9 cellular contexts compared by ENCODE assay signal in the genomic region with DNA sequence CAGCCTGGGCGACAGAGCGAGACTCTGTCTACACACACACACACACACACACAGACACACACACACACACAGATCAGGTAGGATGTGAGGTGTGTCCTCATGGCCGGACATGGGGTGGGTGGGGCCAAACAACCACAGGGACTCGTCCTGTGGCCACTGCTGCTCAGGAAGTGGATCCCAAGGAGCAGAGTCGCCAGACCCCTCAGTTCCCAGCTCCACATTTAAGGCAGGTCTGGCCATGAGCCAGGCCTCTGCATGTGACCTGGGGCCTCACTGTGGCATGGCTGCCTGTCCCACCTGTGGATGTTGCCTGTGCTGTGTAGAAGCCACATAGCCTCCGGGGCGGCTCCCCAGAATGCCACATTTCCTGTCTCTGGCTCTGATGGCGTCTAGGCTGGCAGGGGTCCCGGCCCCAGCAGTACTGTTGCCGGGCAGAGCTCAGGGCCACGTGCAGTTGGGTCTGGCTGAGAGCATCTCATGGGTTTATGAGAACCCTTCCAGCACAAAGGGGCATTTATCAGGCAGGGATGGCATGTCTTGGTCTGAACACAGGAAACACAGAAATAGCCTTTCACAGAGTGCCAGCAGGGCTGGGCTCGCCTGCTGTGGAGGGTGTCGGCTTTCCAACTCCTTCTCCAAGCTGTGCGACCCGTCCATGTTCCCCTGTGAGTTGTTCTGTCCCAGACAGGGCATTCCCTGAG. TPM values are rescaled to one million over a fixed set of nuclear protein-coding genes. Genes with fewer than 3 reads are reported as not detected.
A peak's percentile ranks its signal among the peaks of the same experiment; 100 is the strongest.
DNase-seq lines count a peak whose midpoint lies in the region; ATAC-seq lines count a peak whose summit lies in the region.
"Had no signal": no experiment of that assay in that cellular context is flagged by ENCODE, and none has a peak within 500 bp of the region (broad histone marks: within the 10 kb centered on the region; RNA-seq: fewer than 3 reads in every experiment).

No MANE protein-coding gene starts in this region.

- ATAC-seq in left cardiac atrium (peak; percentile 72 to 78), GM21576 (IDR thresholded peaks at IDR 0.05; ENCODE audit: unreplicated experiment) (no peak)
- ATAC-seq in stimulated activated naive CD8-positive, alpha-beta T cell treated with anti-CD3 and anti-CD28 coated beads, Interleukin-15, Interleukin-2, amounts not matched to agents 100 U/mL and 50 U/mL, for 24 hours, result peak; percentile 38

- peaks cover 5% of the 10 kb centered on the region for H3K9me3 ChIP-seq in trophoblast cell (ENCODE audit: insufficient read depth, low read depth, low read length)

- no peak overlapping the region for H2AFZ ChIP-seq in trophoblast cell (ENCODE audit: insufficient read depth, low read length, poor library complexity)

- no peak overlapping the region for H4K8ac ChIP-seq in trophoblast cell (ENCODE audit: low read depth, low read length)

- no peaks in the 10 kb centered on the region for H3K27me3 ChIP-seq in trophoblast cell (ENCODE audit: insufficient read depth, low read length)

- no peak overlapping the region for H3K23ac ChIP-seq in trophoblast cell (ENCODE audit: low read length)

- no peak overlapping the region for H3K18ac ChIP-seq in trophoblast cell (ENCODE audit: low read length)

- H3K9ac ChIP-seq in trophoblast cell (ENCODE audit: low read length), result no peak overlapping the region

- DNase-seq in stimulated activated CD4-positive, alpha-beta T cell treated with anti-CD3 and anti-CD28 coated beads, Interleukin-15, amount 100 ng/mL, for 24 hours, result peak; percentile 44
- DNase-seq in stimulated activated CD4-positive, alpha-beta T cell treated with anti-CD3 and anti-CD28 coated beads, Interleukin-2, amount 100 ng/mL, for 48 hours, result no peak
- DNase-seq in activated T-helper 1 cell treated with Interleukin-2 at 50 U/mL for 16 hours (ENCODE audit: low read depth), result peak; percentile 54
- DNase-seq in left cardiac atrium, result no peak
- DNase-seq in stimulated activated naive CD8-positive, alpha-beta T cell treated with anti-CD3 and anti-CD28 coated beads, Interleukin-15, Interleukin-2, amounts not matched to agents 100 U/mL and 50 U/mL, for 24 hours, result peak; percentile 49
- no peak for DNase-seq in posterior vena cava (ENCODE audit: low spot score)
- DNase-seq in trophoblast cell, result no peak

- H3K4ac ChIP-seq in trophoblast cell (ENCODE audit: low read depth, low read length), result no peak overlapping the region

- H4K91ac ChIP-seq in trophoblast cell (ENCODE audit: low read depth, low read length), result no peak overlapping the region

- WGBS in trophoblast cell (ENCODE audit: extremely low coverage, insufficient coverage, insufficient read length), result no CpG with 5 or more reads among the region's 15 CpGs

- no peak overlapping the region for H2AK5ac ChIP-seq in trophoblast cell (ENCODE audit: low read length)

- H3K4me3 ChIP-seq in trophoblast cell (ENCODE audit: low read depth, low read length), result no peak overlapping the region

- intact Hi-C loops in left cardiac atrium (cut with DNase I) (no loop called here), posterior vena cava (cut with DNase I) (no loop called here)

- no peaks in the 10 kb centered on the region for H3K79me2 ChIP-seq in trophoblast cell (ENCODE audit: control insufficient read depth, insufficient read depth, low read length, poor library complexity)

- H2BK5ac ChIP-seq in trophoblast cell (ENCODE audit: low read depth, low read length, poor library complexity), result no peak overlapping the region

- no peak overlapping the region for H3K14ac ChIP-seq in trophoblast cell (ENCODE audit: low read length)

- no peak overlapping the region for H4K12ac ChIP-seq in trophoblast cell (ENCODE audit: low read depth, low read length)

- H2BK120ac ChIP-seq in trophoblast cell (ENCODE audit: insufficient read depth, low read length, poor library complexity), result no peak overlapping the region

- H3K4me2 ChIP-seq in trophoblast cell (ENCODE audit: low read length), result no peak overlapping the region

- H2BK12ac ChIP-seq in trophoblast cell (ENCODE audit: low read length), result no peak overlapping the region

- no peak overlapping the region for H3K27ac ChIP-seq in trophoblast cell (ENCODE audit: low read depth, low read length)

- H3K36me3 ChIP-seq in trophoblast cell (ENCODE audit: control insufficient read depth in 1 of 2, insufficient read depth in 2 of 2, low read length in 2 of 2), result no peaks in the 10 kb centered on the region

- no peaks in the 10 kb centered on the region for H3K79me1 ChIP-seq in trophoblast cell (ENCODE audit: low read length)

- H3K4me1 ChIP-seq in trophoblast cell (ENCODE audit: control insufficient read depth in 1 of 2, insufficient read depth in 2 of 2, low read length in 2 of 2), result peaks cover 0 to 4% of the 10 kb centered on the region in 2 experiments

RNA-seq across cellular contexts. Expression of a gene that starts 9.9 kb away (rescaled TPM):
- total RNA-seq in left cardiac atrium, result 10 to 100 TPM; 38.4 to 45.9 TPM
- 10 to 100 TPM; 30.6 to 39.5 TPM for total RNA-seq in posterior vena cava
- 52.0 and 52.5 TPM in 2 replicates for polyA plus RNA-seq in trophoblast cell (2013)

RNA-seq across cellular contexts. Expression of a gene that starts 40.0 kb away (rescaled TPM):
- total RNA-seq in left cardiac atrium, result 100 to 1,000 TPM; 174 to 175 TPM
- 10 to 100 TPM; 34.8 to 39.5 TPM for total RNA-seq in posterior vena cava
- polyA plus RNA-seq in trophoblast cell (2013), result 59.1 and 59.5 TPM in 2 replicates
- polyA plus RNA-seq: BJ had no signal

RNA-seq across cellular contexts. Expression of a gene that starts 48.0 kb away (rescaled TPM):
- total RNA-seq in left cardiac atrium (10 to 100 TPM; 20.2 to 26.3 TPM), posterior vena cava (10 to 100 TPM; 40.8 to 43.0 TPM)
- 20.3 and 21.4 TPM in 2 replicates for polyA plus RNA-seq in trophoblast cell (2013)

Comparison
In these comparisons a context has a peak if more than half of its experiments do, and no peak if none do; other contexts are left out.
1. DNase-seq: peak in stimulated activated CD4-positive, alpha-beta T cell treated with anti-CD3 and anti-CD28 coated beads, Interleukin-15, amount 100 ng/mL, for 24 hours (single experiment), activated T-helper 1 cell treated with Interleukin-2 at 50 U/mL for 16 hours (single experiment) and stimulated activated naive CD8-positive, alpha-beta T cell treated with anti-CD3 and anti-CD28 coated beads, Interleukin-15, Interleukin-2, amounts not matched to agents 100 U/mL and 50 U/mL, for 24 hours (single experiment); none in stimulated activated CD4-positive, alpha-beta T cell treated with anti-CD3 and anti-CD28 coated beads, Interleukin-2, amount 100 ng/mL, for 48 hours (0 of 2), left cardiac atrium (single experiment), posterior vena cava (single experiment) and trophoblast cell (0 of 2).
2. RNA of a gene that starts 40.0 kb away (total RNA-seq): 174 to 175 TPM in left cardiac atrium; 34.8 to 39.5 TPM in posterior vena cava; every median in the first group is over 4 times any median in the second.